8 cellular contexts compared by ENCODE assay signal in the genomic region with DNA sequence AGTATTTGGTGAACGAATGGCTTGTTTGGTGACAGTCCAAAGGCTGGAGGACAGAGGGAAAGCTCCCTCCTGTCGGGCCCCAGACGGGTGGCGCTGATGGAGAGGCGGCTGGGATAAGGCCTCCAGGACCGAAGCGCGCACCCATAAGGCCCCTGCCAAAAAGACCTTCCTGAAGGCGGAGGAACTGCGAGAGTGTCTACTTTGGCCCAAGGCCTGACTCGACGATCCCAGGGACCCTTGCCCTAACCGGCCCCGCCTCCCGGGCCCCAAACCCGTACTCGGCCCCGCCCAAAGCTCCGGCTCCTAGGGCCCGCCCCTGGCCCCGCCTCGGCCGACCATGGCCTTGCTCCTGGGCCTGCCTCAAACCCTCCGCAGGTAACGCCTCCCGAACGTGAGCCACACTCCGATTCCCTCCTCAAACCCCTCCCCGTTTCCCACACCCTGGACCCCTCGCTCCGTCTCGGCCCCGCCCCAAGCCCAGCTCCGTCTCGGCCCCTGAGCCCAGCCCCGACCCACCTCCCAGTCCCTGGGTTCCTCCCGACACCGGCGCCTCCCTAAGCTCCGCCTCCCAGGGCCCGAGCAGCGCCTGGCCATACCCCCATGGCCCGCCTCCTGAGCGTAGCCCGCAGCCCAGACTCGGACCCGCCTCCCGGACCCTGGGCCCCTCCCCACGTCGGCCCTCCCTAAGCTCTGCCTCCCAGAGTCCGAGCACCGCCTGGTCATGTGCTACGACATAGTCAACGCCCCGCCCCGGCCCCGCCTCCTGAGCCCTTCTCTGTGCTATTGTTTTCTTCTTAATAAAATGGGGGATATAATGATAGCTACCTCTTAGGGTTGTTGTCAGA.
DNase-seq lines count a peak whose midpoint lies in the region; ATAC-seq lines count a peak whose summit lies in the region.

No MANE protein-coding gene starts in this region.

- ATAC-seq in GM18508 (IDR thresholded peaks at IDR 0.05; ENCODE audit: insufficient read depth, unreplicated experiment) (peak; percentile 100), HG02981 (IDR thresholded peaks at IDR 0.05; ENCODE audit: unreplicated experiment) (peak; percentile 100)

- DNase-seq in NCI-H2081 treated with DMSO at 0.1 percent for 48 hours (lab: John Stamatoyannopoulos, UW) (peak; percentile 56), iris pigment epithelial cell (ENCODE audit: low read depth) (peak; percentile 92), smooth muscle cell of the brain vasculature (ENCODE audit: low read depth, low spot score) (peak; percentile 53), HuH-7.5 (ENCODE audit: low spot score) (no peak)
- DNase-seq in activated CD4-positive, CD25-positive, alpha-beta regulatory T cell treated with anti-CD3 and anti-CD28 coated beads, Interleukin-2, amount 50 U/mL, for 16 hours (ENCODE audit: low read depth, low spot score), result peak; percentile 70
- peak; percentile 88 for DNase-seq in central memory CD4-positive, alpha-beta T cell
